11 cellular contexts compared by ENCODE assay signal in genomic region chr16:84356591-84357116, GRCh38. TPM values are rescaled to one million over a fixed set of nuclear protein-coding genes. Genes with fewer than 3 reads are reported as not detected.
DNase-seq lines count a peak whose midpoint lies in the region; ATAC-seq and TF ChIP-seq lines count a peak whose summit lies in the region.
"Had no signal": no experiment of that assay in that cellular context is flagged by ENCODE, and none has a peak within 500 bp of the region (broad histone marks: within the 10 kb centered on the region; RNA-seq: fewer than 3 reads in every experiment).

No MANE protein-coding gene starts in this region.

- no peak for TF ChIP-seq CTCF in osteocyte (IDR thresholded peaks at IDR 0.05)

- H3K36me3 Mint-ChIP-seq in osteocyte (ENCODE audit: unreplicated experiment): no peaks in the 10 kb centered on the region

- no peak overlapping the region for H3K4me3 ChIP-seq in H7 (ENCODE audit: insufficient read depth, low read depth, low read length)

- no peaks in the 10 kb centered on the region for H3K4me1 Mint-ChIP-seq in osteocyte (ENCODE audit: unreplicated experiment)

- DNase-seq in H7 (peak; percentile 36), RPMI7951 (ENCODE audit: low read depth) (peak; percentile 66), hippocampal formation (lab: John Stamatoyannopoulos, UW) (peak; percentile 93 to 94), sciatic nerve (ENCODE audit: low spot score) (no peak), DMS153 treated with DMSO at 0.1 percent for 48 hours (lab: John Stamatoyannopoulos, UW; ENCODE audit: unreplicated experiment) (no peak), Kasumi-1 (lab: John Stamatoyannopoulos, UW) (no peak), osteocyte (ENCODE audit: extremely low spot score, unreplicated experiment) (no peak)
- DNase-seq: cerebellar nuclear complex, DMS53 had no signal

- ATAC-seq in sciatic nerve (peak; percentile 88), GM18519 (IDR thresholded peaks at IDR 0.05; ENCODE audit: low FRiP score, unreplicated experiment) (no peak)

- H3K9me3 Mint-ChIP-seq in osteocyte (ENCODE audit: unreplicated experiment): no peaks in the 10 kb centered on the region

- intact Hi-C loops in sciatic nerve (cut with DNase I): no loop called here

- H3K27me3 ChIP-seq in H7 (ENCODE audit: control insufficient read depth, insufficient read depth, low read length): no peaks in the 10 kb centered on the region

- no peak overlapping the region for H3K4me3 Mint-ChIP-seq in osteocyte (ENCODE audit: unreplicated experiment)

- no peak overlapping the region for H3K27ac Mint-ChIP-seq in osteocyte (ENCODE audit: unreplicated experiment)

- peaks cover 46% of the 10 kb centered on the region for H3K27me3 Mint-ChIP-seq in osteocyte (ENCODE audit: unreplicated experiment)

- H3K36me3 ChIP-seq in H7 (replicated peaks; ENCODE audit: control insufficient read depth, insufficient read depth, low read length): no peaks in the 10 kb centered on the region

RNA-seq across cellular contexts. Expression of gene ATP2C2, which starts 11.7 kb away (rescaled TPM):
- 0.24 and 0.37 TPM in 2 replicates for total RNA-seq in H7 (2014; rRNA removed; shearing (Covaris generic))
- total RNA-seq in RPMI7951 (2014; rRNA removed; shearing (Covaris generic)): not detected in 2 replicates
- total RNA-seq in sciatic nerve (0.58 TPM), osteocyte (not detected in 2 replicates)
- total RNA-seq: fibroblast of villous mesenchyme had no signal

Comparison
In these comparisons a context has a peak if more than half of its experiments do, and no peak if none do; other contexts are left out.
1. DNase-seq: peak in H7 (single experiment), RPMI7951 (single experiment) and hippocampal formation (2 of 2); none in sciatic nerve (single experiment), DMS153 treated with DMSO at 0.1 percent for 48 hours (single experiment), Kasumi-1 (0 of 2) and osteocyte (single experiment).